13 cellular contexts compared by ENCODE assay signal in genomic region chr13:32901994-32902780, GRCh38.
DNase-seq lines count a peak whose midpoint lies in the region; TF ChIP-seq lines count a peak whose summit lies in the region.
"Had no signal": no experiment of that assay in that cellular context is flagged by ENCODE, and none has a peak within 500 bp of the region (broad histone marks: within the 10 kb centered on the region; RNA-seq: fewer than 3 reads in every experiment).

No MANE protein-coding gene starts in this region.

- BruUV-seq in Calu3 (replicated peaks; lab: Mats Ljungman, UMichigan): no TSS peak

- DNase-seq in HL-60 (ENCODE audit: low read depth in 1 of 2, low spot score in 1 of 2) (peak; percentile 30 to 51), coronary artery (ENCODE audit: low spot score) (no peak), iris pigment epithelial cell (ENCODE audit: low read depth) (peak; percentile 34), smooth muscle cell (lab: John Stamatoyannopoulos, UW; ENCODE audit: unreplicated experiment) (no peak), Calu3 (no peak), glutamatergic neuron (no peak)
- DNase-seq in activated naive CD4-positive, alpha-beta T cell treated with anti-CD3 and anti-CD28 coated beads, Interleukin-2, amount 10 ng/mL, durations not matched to agents 7 days and 5 days: no peak
- DNase-seq in activated CD4-positive, alpha-beta T cell treated with anti-CD3 and anti-CD28 coated beads for 4 hours: no peak
- DNase-seq: activated naive CD8-positive, alpha-beta T cell treated with anti-CD3 and anti-CD28 coated beads, Interleukin-2, amount 10 ng/mL, durations not matched to agents 7 days and 5 days; effector memory CD8-positive, alpha-beta T cell; NCI-H1417 treated with DMSO at 0.1 percent for 48 hours; NCI-H226 had no signal

- H3K27me3 Mint-ChIP-seq in activated naive CD4-positive, alpha-beta T cell treated with anti-CD3 and anti-CD28 coated beads, Interleukin-2, amount 10 ng/mL, durations not matched to agents 7 days and 5 days: no peaks in the 10 kb centered on the region
- H3K27me3 Mint-ChIP-seq in Calu3 (ENCODE audit: unreplicated experiment) (no peaks in the 10 kb centered on the region), glutamatergic neuron (ENCODE audit: unreplicated experiment) (no peaks in the 10 kb centered on the region)
- H3K27me3 Mint-ChIP-seq: activated naive CD8-positive, alpha-beta T cell treated with anti-CD3 and anti-CD28 coated beads, Interleukin-2, amount 10 ng/mL, durations not matched to agents 7 days and 5 days had no signal

- H3K4me1 Mint-ChIP-seq in activated naive CD4-positive, alpha-beta T cell treated with anti-CD3 and anti-CD28 coated beads, Interleukin-2, amount 10 ng/mL, durations not matched to agents 7 days and 5 days: peaks cover 37% of the 10 kb centered on the region
- H3K4me1 Mint-ChIP-seq in Calu3 (ENCODE audit: low read depth, unreplicated experiment): peaks cover 10% of the 10 kb centered on the region
- peaks cover 12% of the 10 kb centered on the region for H3K4me1 Mint-ChIP-seq in glutamatergic neuron (ENCODE audit: low read depth, unreplicated experiment)

- peak overlapping the region; percentile 38 for H3K9ac ChIP-seq in smooth muscle cell (ENCODE audit: low read depth)

- H3F3A ChIP-seq in smooth muscle cell (ENCODE audit: low read depth): peaks cover 18% of the 10 kb centered on the region

- TF ChIP-seq CTCF in HL-60 (IDR thresholded peaks at IDR 0.05; ENCODE audit: insufficient read depth, low read length) (no peak), coronary artery (IDR thresholded peaks at IDR 0.05) (no peak), smooth muscle cell (IDR thresholded peaks at IDR 0.05; ENCODE audit: borderline replicate concordance, insufficient read depth, poor library complexity, severe bottlenecking) (no peak), Calu3 (IDR thresholded peaks at IDR 0.05; ENCODE audit: unreplicated experiment) (no peak), glutamatergic neuron (IDR thresholded peaks at IDR 0.05; ENCODE audit: partially characterized antibody, unreplicated experiment) (no peak)

- H3K27ac Mint-ChIP-seq in activated naive CD4-positive, alpha-beta T cell treated with anti-CD3 and anti-CD28 coated beads, Interleukin-2, amount 10 ng/mL, durations not matched to agents 7 days and 5 days: no peak overlapping the region
- H3K27ac Mint-ChIP-seq in Calu3 (ENCODE audit: unreplicated experiment) (no peak overlapping the region), glutamatergic neuron (ENCODE audit: unreplicated experiment) (no peak overlapping the region)
- H3K27ac Mint-ChIP-seq: activated naive CD8-positive, alpha-beta T cell treated with anti-CD3 and anti-CD28 coated beads, Interleukin-2, amount 10 ng/mL, durations not matched to agents 7 days and 5 days; B cell; effector memory CD8-positive, alpha-beta T cell had no signal

- 78% methylated on average over 3 of the region's 3 CpGs for WGBS in smooth muscle cell (ENCODE audit: low lambda C conversion rate)

- no peaks in the 10 kb centered on the region for H3K27me3 ChIP-seq in HL-60 (ENCODE audit: insufficient read depth, poor library complexity, severe bottlenecking)
- no peaks in the 10 kb centered on the region for H3K27me3 ChIP-seq in smooth muscle cell (ENCODE audit: low read depth)

- no peak overlapping the region for H3K4me3 Mint-ChIP-seq in activated naive CD4-positive, alpha-beta T cell treated with anti-CD3 and anti-CD28 coated beads, Interleukin-2, amount 10 ng/mL, durations not matched to agents 7 days and 5 days
- H3K4me3 Mint-ChIP-seq in Calu3 (ENCODE audit: low read depth, unreplicated experiment) (no peak overlapping the region), glutamatergic neuron (ENCODE audit: unreplicated experiment) (no peak overlapping the region)
- H3K4me3 Mint-ChIP-seq: activated naive CD8-positive, alpha-beta T cell treated with anti-CD3 and anti-CD28 coated beads, Interleukin-2, amount 10 ng/mL, durations not matched to agents 7 days and 5 days; B cell; effector memory CD8-positive, alpha-beta T cell had no signal

- no peaks in the 10 kb centered on the region for H3K79me2 ChIP-seq in smooth muscle cell (ENCODE audit: low read depth)

- intact Hi-C loops in Calu3 (cut with micrococcal nuclease; ENCODE audit: unreplicated experiment): no loop called here

- no peaks in the 10 kb centered on the region for H4K20me1 ChIP-seq in smooth muscle cell (ENCODE audit: low read depth)

- no peaks in the 10 kb centered on the region for H3K9me3 ChIP-seq in smooth muscle cell (replicated peaks; ENCODE audit: low read depth)

- peak overlapping the region; percentile 17 for H3K4me2 ChIP-seq in smooth muscle cell

- H3K36me3 ChIP-seq in smooth muscle cell (ENCODE audit: low read depth): no peaks in the 10 kb centered on the region

- H2AFZ ChIP-seq in smooth muscle cell (ENCODE audit: low read depth): no peak overlapping the region

- H3K36me3 Mint-ChIP-seq in activated naive CD4-positive, alpha-beta T cell treated with anti-CD3 and anti-CD28 coated beads, Interleukin-2, amount 10 ng/mL, durations not matched to agents 7 days and 5 days: peaks cover 3% of the 10 kb centered on the region
- H3K36me3 Mint-ChIP-seq in Calu3 (ENCODE audit: insufficient read depth, unreplicated experiment): no peaks in the 10 kb centered on the region
- no peaks in the 10 kb centered on the region for H3K36me3 Mint-ChIP-seq in glutamatergic neuron (ENCODE audit: unreplicated experiment)

- H3K9me3 Mint-ChIP-seq in activated naive CD4-positive, alpha-beta T cell treated with anti-CD3 and anti-CD28 coated beads, Interleukin-2, amount 10 ng/mL, durations not matched to agents 7 days and 5 days: peaks cover 9% of the 10 kb centered on the region
- H3K9me3 Mint-ChIP-seq in Calu3 (ENCODE audit: low read depth, unreplicated experiment) (no peaks in the 10 kb centered on the region), glutamatergic neuron (ENCODE audit: unreplicated experiment) (peaks cover 3% of the 10 kb centered on the region)
- H3K9me3 Mint-ChIP-seq: effector memory CD8-positive, alpha-beta T cell had no signal

- H3K4me1 ChIP-seq in smooth muscle cell (ENCODE audit: low read depth): no peaks in the 10 kb centered on the region

- CTCF ChIA-PET in activated naive CD4-positive, alpha-beta T cell treated with anti-CD3 and anti-CD28 coated beads, Interleukin-2, amount 10 ng/mL, durations not matched to agents 7 days and 5 days (lab: Charles Lee): interaction anchor here (1.3 kb wide), 1 partner anchor 9 kb away, joined by 4 read pairs; no protein-coding TSS in a partner anchor
- CTCF ChIA-PET in Calu3 (lab: Charles Lee): no interaction called here

- H3K4me3 ChIP-seq in HL-60 (replicated peaks; ENCODE audit: insufficient read depth, low read length) (no peak overlapping the region), coronary artery (peak overlapping the region; percentile 47), smooth muscle cell (no peak overlapping the region)

- no peak overlapping the region for H3K27ac ChIP-seq in HL-60 (replicated peaks)
- peak overlapping the region; percentile 11 to 83 for H3K27ac ChIP-seq in coronary artery
- H3K27ac ChIP-seq in smooth muscle cell (ENCODE audit: low read depth): peak overlapping the region; percentile 95

Comparison
In these comparisons a context has a peak if more than half of its experiments do, and no peak if none do; other contexts are left out.
1. DNase-seq: peak in HL-60 (2 of 2) and iris pigment epithelial cell (single experiment); none in coronary artery (single experiment), smooth muscle cell (single experiment), activated naive CD4-positive, alpha-beta T cell treated with anti-CD3 and anti-CD28 coated beads, Interleukin-2, amount 10 ng/mL, durations not matched to agents 7 days and 5 days (single experiment), Calu3 (single experiment), activated CD4-positive, alpha-beta T cell treated with anti-CD3 and anti-CD28 coated beads for 4 hours (0 of 2) and glutamatergic neuron (single experiment).